Comparison of ENCODE assay signal across 18 cellular contexts in the genomic region with DNA sequence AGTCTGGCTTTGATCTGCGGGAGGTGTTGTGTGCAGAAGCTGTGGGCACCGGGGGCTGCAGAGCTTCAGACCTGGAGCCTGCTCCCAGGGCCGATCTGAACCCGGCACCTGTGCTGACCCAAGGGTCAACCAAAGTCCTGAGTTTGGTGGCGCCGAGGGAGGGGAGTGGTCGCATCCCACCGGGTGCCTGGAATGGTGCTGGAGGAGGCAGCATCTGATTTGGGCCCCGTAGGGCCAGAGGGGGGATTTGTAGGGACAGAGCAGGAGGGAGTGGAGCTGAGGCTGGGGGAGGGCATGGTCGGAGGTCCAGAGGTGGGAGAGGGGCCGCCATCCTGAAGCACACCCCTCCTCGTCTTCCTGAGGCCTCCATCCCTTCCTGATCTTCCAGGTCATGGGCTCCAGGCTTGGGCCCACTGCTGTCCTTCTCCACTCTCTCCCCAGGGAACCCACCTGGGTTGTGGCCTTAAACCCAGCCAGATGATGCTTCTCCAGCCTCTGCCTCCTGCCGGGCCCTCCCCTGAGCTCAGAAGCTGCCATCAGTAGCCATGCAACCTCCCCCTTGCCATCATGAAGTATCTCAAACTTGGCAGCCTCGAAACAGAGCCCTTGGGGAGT.
DNase-seq lines count a peak whose midpoint lies in the region; ATAC-seq and TF ChIP-seq lines count a peak whose summit lies in the region.
"Had no signal": no experiment of that assay in that cellular context is flagged by ENCODE, and none has a peak within 500 bp of the region (broad histone marks: within the 10 kb centered on the region; RNA-seq: fewer than 3 reads in every experiment).

No MANE protein-coding gene starts in this region.

- H3K27me3 Mint-ChIP-seq in activated naive CD4-positive, alpha-beta T cell treated with anti-CD3 and anti-CD28 coated beads, Interleukin-2, amount 10 ng/mL, durations not matched to agents 7 days and 5 days, result no peaks in the 10 kb centered on the region
- peaks cover 4% of the 10 kb centered on the region for H3K27me3 Mint-ChIP-seq in chondrocyte (ENCODE audit: low read depth)

- intact Hi-C loops in left lung (cut with DNase I), result no loop called here

- no peak overlapping the region for H3K4me3 Mint-ChIP-seq in activated naive CD4-positive, alpha-beta T cell treated with anti-CD3 and anti-CD28 coated beads, Interleukin-2, amount 10 ng/mL, durations not matched to agents 7 days and 5 days
- no peak overlapping the region for H3K4me3 Mint-ChIP-seq in chondrocyte (ENCODE audit: unreplicated experiment)

- H3K4me1 ChIP-seq in left lung, result no peaks in the 10 kb centered on the region

- H3K4me1 Mint-ChIP-seq in activated naive CD4-positive, alpha-beta T cell treated with anti-CD3 and anti-CD28 coated beads, Interleukin-2, amount 10 ng/mL, durations not matched to agents 7 days and 5 days, result no peaks in the 10 kb centered on the region
- H3K4me1 Mint-ChIP-seq in chondrocyte (ENCODE audit: low read depth), result no peaks in the 10 kb centered on the region

- H3K36me3 ChIP-seq in H7 (replicated peaks; ENCODE audit: control insufficient read depth, insufficient read depth, low read length) (no peaks in the 10 kb centered on the region), left lung (no peaks in the 10 kb centered on the region)

- H3K27ac ChIP-seq in left lung, result no peak overlapping the region
- H3K27ac ChIP-seq: PC-9 had no signal

- CTCF ChIA-PET in activated naive CD4-positive, alpha-beta T cell treated with anti-CD3 and anti-CD28 coated beads, Interleukin-2, amount 10 ng/mL, durations not matched to agents 7 days and 5 days (lab: Charles Lee), result no interaction called here

- H3K27ac Mint-ChIP-seq in activated naive CD4-positive, alpha-beta T cell treated with anti-CD3 and anti-CD28 coated beads, Interleukin-2, amount 10 ng/mL, durations not matched to agents 7 days and 5 days, result peak overlapping the region; percentile 39
- no peak overlapping the region for H3K27ac Mint-ChIP-seq in chondrocyte (ENCODE audit: unreplicated experiment)

- no peak for DNase-seq in activated naive CD4-positive, alpha-beta T cell treated with anti-CD3 and anti-CD28 coated beads, Interleukin-2, amount 10 ng/mL, durations not matched to agents 7 days and 5 days
- no peak for DNase-seq in activated naive CD4-positive, alpha-beta T cell (lab: John Stamatoyannopoulos, UW)
- peak; percentile 56 for DNase-seq in H7
- DNase-seq in chondrocyte (ENCODE audit: low spot score), result peak; percentile 82
- DNase-seq in left lung, result peak; percentile 21 to 73
- no peak for DNase-seq in stimulated activated CD4-positive, alpha-beta T cell treated with anti-CD3 and anti-CD28 coated beads, Interleukin-4, amount 100 ng/mL, for 1 hour
- DNase-seq in ecto neural progenitor cell (ENCODE audit: low spot score), result no peak
- DNase-seq: 8988T, ACHN, DMS153, DND-41, KBM-7, MM.1S, NCI-H2029, NCI-H526 treated with DMSO at 0.1 percent for 48 hours, PC-9, SHP77 treated with DMSO at 0.1 percent for 48 hours had no signal

- ATAC-seq in left lung (no peak), HG02870 (IDR thresholded peaks at IDR 0.05; ENCODE audit: unreplicated experiment) (no peak)

- no peaks in the 10 kb centered on the region for H3K36me3 Mint-ChIP-seq in activated naive CD4-positive, alpha-beta T cell treated with anti-CD3 and anti-CD28 coated beads, Interleukin-2, amount 10 ng/mL, durations not matched to agents 7 days and 5 days
- peaks cover 3% of the 10 kb centered on the region for H3K36me3 Mint-ChIP-seq in chondrocyte (ENCODE audit: low read depth)

- TF ChIP-seq CTCF in chondrocyte (IDR thresholded peaks at IDR 0.05) (no peak), left lung (IDR thresholded peaks at IDR 0.05) (no peak)

- no peaks in the 10 kb centered on the region for H3K9me3 ChIP-seq in left lung

- H3K9me3 Mint-ChIP-seq in activated naive CD4-positive, alpha-beta T cell treated with anti-CD3 and anti-CD28 coated beads, Interleukin-2, amount 10 ng/mL, durations not matched to agents 7 days and 5 days, result no peaks in the 10 kb centered on the region
- peaks cover 5% of the 10 kb centered on the region for H3K9me3 Mint-ChIP-seq in chondrocyte (ENCODE audit: low read depth)

- no peak overlapping the region for H3K4me3 ChIP-seq in H7 (ENCODE audit: insufficient read depth, low read depth, low read length)
- H3K4me3 ChIP-seq in left lung, result no peak overlapping the region
- H3K4me3 ChIP-seq: PC-9 had no signal

- no peaks in the 10 kb centered on the region for H3K27me3 ChIP-seq in H7 (ENCODE audit: control insufficient read depth, insufficient read depth, low read length)
- no peaks in the 10 kb centered on the region for H3K27me3 ChIP-seq in left lung

Comparison
In these comparisons a context has a peak if more than half of its experiments do, and no peak if none do; other contexts are left out.
1. DNase-seq: peak in H7 (single experiment), chondrocyte (single experiment) and left lung (2 of 2); none in activated naive CD4-positive, alpha-beta T cell treated with anti-CD3 and anti-CD28 coated beads, Interleukin-2, amount 10 ng/mL, durations not matched to agents 7 days and 5 days (single experiment), activated naive CD4-positive, alpha-beta T cell (0 of 4), stimulated activated CD4-positive, alpha-beta T cell treated with anti-CD3 and anti-CD28 coated beads, Interleukin-4, amount 100 ng/mL, for 1 hour (single experiment) and ecto neural progenitor cell (single experiment).